ENCODE assay signal across 17 cellular contexts in the genomic region with DNA sequence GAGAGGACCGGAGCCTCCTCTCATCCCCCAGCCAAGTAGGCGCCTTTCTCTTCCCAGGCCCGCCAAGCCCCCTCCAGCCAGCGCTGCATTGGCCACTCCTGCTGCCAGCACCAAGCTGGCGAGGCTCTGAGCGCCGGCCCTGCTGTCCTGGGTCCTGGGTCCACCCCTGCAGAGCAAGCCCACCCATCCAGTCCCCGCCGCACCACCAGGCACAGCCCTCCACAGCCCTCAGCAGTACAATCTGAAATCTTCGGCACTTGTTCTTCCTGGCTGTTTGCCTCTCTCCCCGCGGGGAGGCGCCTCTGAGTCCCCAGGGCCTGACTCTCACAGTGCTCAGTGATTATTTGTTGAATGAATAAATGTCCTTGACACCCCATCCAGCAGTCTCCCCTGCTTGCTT.
DNase-seq lines count a peak whose midpoint lies in the region; ATAC-seq and TF ChIP-seq lines count a peak whose summit lies in the region.
"Had no signal": no experiment of that assay in that cellular context is flagged by ENCODE, and none has a peak within 500 bp of the region (broad histone marks: within the 10 kb centered on the region; RNA-seq: fewer than 3 reads in every experiment).

No MANE protein-coding gene starts in this region.

- intact Hi-C loops in esophagus muscularis mucosa (cut with DNase I) (no loop called here), uterus (cut with DNase I; ENCODE audit: low total_unique reads) (loop anchor here (5.0 kb wide), 1 partner anchor 1423 kb away; no protein-coding TSS in a partner anchor)

- no peaks in the 10 kb centered on the region for H3K4me1 ChIP-seq in esophagus muscularis mucosa
- H3K4me1 ChIP-seq in uterus, result no peaks in the 10 kb centered on the region
- H3K4me1 ChIP-seq: Caco-2 had no signal

- no peak for TF ChIP-seq CTCF in esophagus muscularis mucosa (IDR thresholded peaks at IDR 0.05)
- TF ChIP-seq CTCF in uterus (IDR thresholded peaks at IDR 0.05), result no peak

- no peaks in the 10 kb centered on the region for H3K9me3 ChIP-seq in esophagus muscularis mucosa
- H3K9me3 ChIP-seq in uterus, result no peaks in the 10 kb centered on the region
- H3K9me3 ChIP-seq: Caco-2 had no signal

- H3K36me3 ChIP-seq in esophagus muscularis mucosa (no peaks in the 10 kb centered on the region), uterus (no peaks in the 10 kb centered on the region)

- 78% methylated on average over 12 of the region's 13 CpGs for WGBS in esophagus muscularis mucosa

- H3K27me3 ChIP-seq in esophagus muscularis mucosa, result peaks cover 0 to 48% (median 0%) of the 10 kb centered on the region in 4 donors
- H3K27me3 ChIP-seq in uterus, result no peaks in the 10 kb centered on the region

- no peak for ATAC-seq in GM21360 (IDR thresholded peaks at IDR 0.05; ENCODE audit: unreplicated experiment)

- H3K4me3 ChIP-seq in esophagus muscularis mucosa (no peak overlapping the region), uterus (no peak overlapping the region)

- TF ChIP-seq POLR2A in esophagus muscularis mucosa (IDR thresholded peaks at IDR 0.05; ENCODE audit: low read depth) (no peak), uterus (IDR thresholded peaks at IDR 0.05) (no peak)

- TF ChIP-seq EP300 in esophagus muscularis mucosa (IDR thresholded peaks at IDR 0.05), result no peak

- in situ Hi-C loops in SK-MEL-5 (cut with HindIII; ENCODE audit: low pct_unique_long_range_greater_than_20kb, low sequenced_read_pairs), result no loop called here

- peak; percentile 54 for DNase-seq in NCI-H748 (lab: John Stamatoyannopoulos, UW; ENCODE audit: unreplicated experiment)
- DNase-seq in NCI-H748 treated with DMSO at 0.1 percent for 48 hours (lab: John Stamatoyannopoulos, UW), result no peak
- peak; percentile 50 for DNase-seq in SK-MEL-5 (ENCODE audit: low read depth, low spot score)
- DNase-seq in esophagus muscularis mucosa (ENCODE audit: extremely low spot score), result peak; percentile 55
- DNase-seq in cortex of kidney (lab: John Stamatoyannopoulos, UW), result no peak
- DNase-seq in T-helper 9 cell, result no peak
- DNase-seq in uterus, result no peak
- DNase-seq: C1 segment of cervical spinal cord, Caco-2, DMS53, HCEC 1CT, NCI-H1048, NCI-H1694 treated with DMSO at 0.1 percent for 48 hours, NCI-H446 treated with DMSO at 0.1 percent for 48 hours, NCI-H82, SIG-M5 had no signal

- H3K27ac ChIP-seq in esophagus muscularis mucosa (replicated peaks in 1 of 4) (no peak overlapping the region), uterus (no peak overlapping the region)

Comparison
In these comparisons a context has a peak if more than half of its experiments do, and no peak if none do; other contexts are left out.
1. DNase-seq: peak in NCI-H748 (single experiment), SK-MEL-5 (single experiment) and esophagus muscularis mucosa (single experiment); none in NCI-H748 treated with DMSO at 0.1 percent for 48 hours (single experiment), cortex of kidney (single experiment), T-helper 9 cell (single experiment) and uterus (0 of 2).